In genomic region chr4:6777636-6778281, GRCh38 we compare ENCODE assay signal across 11 cellular contexts. TPM values are rescaled to one million over a fixed set of nuclear protein-coding genes. Genes with fewer than 3 reads are reported as not detected.
A peak's percentile ranks its signal among the peaks of the same experiment; 100 is the strongest.
DNase-seq lines count a peak whose midpoint lies in the region; ATAC-seq, FAIRE-seq and TF ChIP-seq lines count a peak whose summit lies in the region.
"Had no signal": no experiment of that assay in that cellular context is flagged by ENCODE, and none has a peak within 500 bp of the region (broad histone marks: within the 10 kb centered on the region; RNA-seq: fewer than 3 reads in every experiment).

No MANE protein-coding gene starts in this region.

- in situ Hi-C loops in HepG2 (cut with HindIII; ENCODE audit: extremely low pct_ligation_motif_present, low pct_unique_long_range_greater_than_20kb), result no loop called here

- no peak for TF ChIP-seq EP300 in HepG2 (IDR thresholded peaks at IDR 0.05; ENCODE audit: low read depth in 2 of 2, low read length in 2 of 2)
- no peak for TF ChIP-seq EP300 in HepG2 (CRISPR knock-in tag; IDR thresholded peaks at IDR 0.05; ENCODE audit: borderline replicate concordance)

- no peak for TF ChIP-seq RAD21 in HepG2 (CRISPR knock-in tag; IDR thresholded peaks at IDR 0.05)

- intact Hi-C loops in HepG2 (cut with micrococcal nuclease; ENCODE audit: unreplicated experiment) (loop anchor here (2.0 kb wide), 2 partner anchors 25 to 57 kb away; no protein-coding TSS in a partner anchor), right lobe of liver (cut with DNase I) (no loop called here)

- no peaks in the 10 kb centered on the region for H4K20me1 ChIP-seq in HepG2 (ENCODE audit: insufficient read depth, low read length)

- H3K36me3 ChIP-seq in HepG2 (replicated peaks in 1 of 2; ENCODE audit: control insufficient read depth in 1 of 2, insufficient read depth in 2 of 2, low read length in 2 of 2), result no peaks in the 10 kb centered on the region
- no peaks in the 10 kb centered on the region for H3K36me3 ChIP-seq in right lobe of liver

- peak; percentile 72 for FAIRE-seq in HepG2 (lab: Jason Lieb, UNC)
- FAIRE-seq: astrocyte, GM12892 had no signal

- peaks cover 6% of the 10 kb centered on the region for H3K36me3 Mint-ChIP-seq in central memory CD8-positive, alpha-beta T cell (ENCODE audit: insufficient read depth)

- POLR2A ChIA-PET in HepG2 (lab: Yijun Ruan, JAX), result interaction anchor here (1.1 to 1.7 kb wide), 6 partner anchors 10 to 68 kb away, joined by 4 to 9 read pairs (median 4); partner anchors contain the start of gene MRFAP1L1

- no peaks in the 10 kb centered on the region for H3K27me3 Mint-ChIP-seq in central memory CD8-positive, alpha-beta T cell

- 20% methylated on average over 13 of the region's 15 CpGs for whole genome bisulfite sequencing in HepG2 (ENCODE audit: low lambda C conversion rate)
- 69% methylated on average over 15 of the region's 15 CpGs for WGBS in right lobe of liver (ENCODE audit: insufficient coverage, low coverage, low lambda C conversion rate, missing lambda C conversion rate)

- H3K27ac Mint-ChIP-seq in central memory CD8-positive, alpha-beta T cell (ENCODE audit: low read depth), result peak overlapping the region; percentile 88

- peak overlapping the region; percentile 7 for H2AFZ ChIP-seq in HepG2 (ENCODE audit: low read length)

- TF ChIP-seq POLR2A in HepG2 (IDR thresholded peaks at IDR 0.05; ENCODE audit: insufficient read depth in 1 of 2, low read depth in 2 of 2, low read length in 2 of 2) (no peak), right lobe of liver (IDR thresholded peaks at IDR 0.05) (no peak)

- ATAC-seq in HepG2 (peak; percentile 27), right lobe of liver (no peak), GM21526 (IDR thresholded peaks at IDR 0.05; ENCODE audit: low FRiP score, unreplicated experiment) (no peak), HG03045 (IDR thresholded peaks at IDR 0.05; ENCODE audit: unreplicated experiment) (no peak), GM21423 (IDR thresholded peaks at IDR 0.05; ENCODE audit: unreplicated experiment) (no peak)
- no peak for ATAC-seq in central memory CD8-positive, alpha-beta T cell (replicated peaks; ENCODE audit: extremely low read depth, poor library complexity, severe bottlenecking)

- peak overlapping the region; percentile 44 for H3K4me3 Mint-ChIP-seq in central memory CD8-positive, alpha-beta T cell

- H3K27ac ChIP-seq in HepG2 (ENCODE audit: extremely low read length, insufficient read depth, low read length), result no peak overlapping the region
- H3K27ac ChIP-seq in right lobe of liver, result no peak overlapping the region

- H3K4me3 ChIP-seq in HepG2 (replicated peaks in 1 of 3; ENCODE audit: insufficient read depth in 1 of 3, low read depth in 2 of 3, low read length in 3 of 3) (peak overlapping the region in 1 of 3 experiments; percentile 35; a peak in 2 of 6 replicates), right lobe of liver (no peak overlapping the region)

- no peak overlapping the region for H3K9ac ChIP-seq in HepG2 (ENCODE audit: insufficient read depth, low read depth, low read length)

- H3K4me1 Mint-ChIP-seq in central memory CD8-positive, alpha-beta T cell, result peaks cover 43% of the 10 kb centered on the region

- CTCF ChIA-PET in HepG2 (lab: Yijun Ruan, JAX; ENCODE audit: low intra/inter-chr PET ratio, low total read pairs), result no interaction called here

- H3K27me3 ChIP-seq in HepG2 (ENCODE audit: control insufficient read depth in 1 of 2, insufficient read depth in 2 of 2, low read length in 2 of 2), result no peaks in the 10 kb centered on the region
- no peaks in the 10 kb centered on the region for H3K27me3 ChIP-seq in right lobe of liver

- peak overlapping the region; percentile 59 for H3K4me2 ChIP-seq in HepG2 (ENCODE audit: low read depth, low read length)

- no peaks in the 10 kb centered on the region for H3K9me3 Mint-ChIP-seq in central memory CD8-positive, alpha-beta T cell

- DNase-seq in HepG2 (ENCODE audit: low spot score) (peak; percentile 58), right lobe of liver (no peak), NOMO-1 (lab: John Stamatoyannopoulos, UW; ENCODE audit: unreplicated experiment in 2 of 2) (peak; percentile 63 to 71)
- DNase-seq in central memory CD8-positive, alpha-beta T cell (ENCODE audit: low spot score in 2 of 2), result no peak
- no peak for DNase-seq in stimulated activated CD4-positive, alpha-beta T cell treated with anti-CD3 and anti-CD28 coated beads, Interleukin-15, amount 100 ng/mL, for 24 hours
- DNase-seq: NCI-H2107 had no signal

- peaks cover 92% of the 10 kb centered on the region for H3K4me1 ChIP-seq in HepG2 (ENCODE audit: insufficient read depth, low read length)
- peaks cover 0 to 31% (median 2%) of the 10 kb centered on the region in 4 donors for H3K4me1 ChIP-seq in right lobe of liver

- BruUV-seq in HepG2 (replicated peaks; lab: Mats Ljungman, UMichigan), result no TSS peak

- H3K79me2 ChIP-seq in HepG2 (ENCODE audit: insufficient read depth, low read length), result no peaks in the 10 kb centered on the region

- TF ChIP-seq CTCF in HepG2 (CRISPR knock-in tag; IDR thresholded peaks at IDR 0.05) (peak; percentile 74), right lobe of liver (IDR thresholded peaks at IDR 0.05) (no peak)

- H3K9me3 ChIP-seq in HepG2 (ENCODE audit: low read length), result no peaks in the 10 kb centered on the region
- H3K9me3 ChIP-seq in right lobe of liver, result no peaks in the 10 kb centered on the region

TF ChIP-seq in HepG2, 621 proteins besides CTCF, POLR2A, EP300 and RAD21 (continues in another document):
- TF ChIP-seq FOXA1 (IDR thresholded peaks at IDR 0.05) (no peak), FOXA1 (CRISPR knock-in tag; IDR thresholded peaks at IDR 0.05) (peak; percentile 20; the same call in 1 of the 2 replicates), RARA (CRISPR knock-in tag; IDR thresholded peaks at IDR 0.05) (peak; percentile 35; the same call in 1 of the 2 replicates), ZNF333 (CRISPR knock-in tag; IDR thresholded peaks at IDR 0.05; ENCODE audit: borderline replicate concordance) (no peak), ZSCAN21 (CRISPR knock-in tag; IDR thresholded peaks at IDR 0.05; ENCODE audit: borderline replicate concordance) (no peak), MTF1 (CRISPR knock-in tag; IDR thresholded peaks at IDR 0.05) (no peak), MAZ (IDR thresholded peaks at IDR 0.05; ENCODE audit: borderline replicate concordance, low read depth, low read length) (no peak), MAZ (CRISPR knock-in tag; IDR thresholded peaks at IDR 0.05; ENCODE audit: low read depth) (0 out of 2 replicates have a peak, but pooled peaks have one; percentile 8), ZNF878 (CRISPR knock-in tag; IDR thresholded peaks at IDR 0.05) (no peak), ERF (CRISPR knock-in tag; IDR thresholded peaks at IDR 0.05) (0 out of 2 replicates have a peak, but pooled peaks have one; percentile 40), HOXA3 (CRISPR knock-in tag; IDR thresholded peaks at IDR 0.05) (peak; percentile 36; the same call in 1 of the 2 replicates), HDAC2 (CRISPR knock-in tag; IDR thresholded peaks at IDR 0.05) (peak; percentile 43; the same call in 1 of the 2 replicates), MAX (IDR thresholded peaks at IDR 0.05) (peak; percentile 54), FOSL2 (CRISPR knock-in tag; IDR thresholded peaks at IDR 0.05) (peak; percentile 69)

RNA-seq across cellular contexts. Expression of gene KIAA0232, which starts 4.8 kb away (rescaled TPM):
- 17.1 and 24.1 TPM in 2 replicates for total RNA-seq in HepG2 (2016; rRNA removed; fragmentation: Illumina TruSeq; extraction: Trizol)
- 10.8 and 11.4 TPM in 2 replicates for total RNA-seq in HepG2 (2016; cell fraction: cytosol; rRNA removed; fragmentation: Illumina TruSeq; extraction: Trizol; ENCODE audit: low read depth)
- total RNA-seq in HepG2 (2016; cell fraction: insoluble cytoplasmic fraction; rRNA removed; fragmentation: Illumina TruSeq; extraction: Trizol), result 17.2 and 22.3 TPM in 2 replicates
- 11.9 and 12.9 TPM in 2 replicates for total RNA-seq in HepG2 (2016; cell fraction: membrane; rRNA removed; fragmentation: Illumina TruSeq; extraction: Trizol)
- total RNA-seq in HepG2 (2016; cell fraction: nucleus; rRNA removed; fragmentation: Illumina TruSeq; extraction: Trizol), result 25.6 and 32.5 TPM in 2 replicates
- 7.8 and 8.1 TPM in 2 replicates for polyA plus RNA-seq in HepG2 (2011; rRNA removed)
- 3.8 and 5.9 TPM in 2 replicates for polyA plus RNA-seq in HepG2 (2011; cell fraction: cytosol; rRNA removed)
- polyA plus RNA-seq in HepG2 (2011; cell fraction: nucleus; rRNA removed), result 9.7 and 12.4 TPM in 2 replicates
- 10.7 and 10.9 TPM in 2 replicates for polyA plus RNA-seq in HepG2 (2012)
- polyA plus RNA-seq in HepG2 (2016; cell fraction: cytosol; fragmentation: Illumina TruSeq; extraction: Trizol; ENCODE audit: low read depth), result 0.92 and 1.4 TPM in 2 replicates
- polyA plus RNA-seq in HepG2 (2016; cell fraction: insoluble cytoplasmic fraction; fragmentation: Illumina TruSeq; extraction: Trizol; ENCODE audit: low read depth), result 13.7 and 13.8 TPM in 2 replicates
- polyA plus RNA-seq in HepG2 (2016; cell fraction: membrane; fragmentation: Illumina TruSeq; extraction: Trizol; ENCODE audit: low read depth), result 2.4 and 2.8 TPM in 2 replicates
- 20.4 and 20.5 TPM in 2 replicates for polyA plus RNA-seq in HepG2 (2016; cell fraction: nucleus; fragmentation: Illumina TruSeq; extraction: Trizol; ENCODE audit: insufficient read depth, low read depth)
- polyA minus RNA-seq in HepG2 (2011; rRNA and poly(A)+ RNA removed; ENCODE audit: low replicate concordance), result 22.4 and 23.8 TPM in 2 replicates
- polyA minus RNA-seq in HepG2 (2011; cell fraction: cytosol; rRNA and poly(A)+ RNA removed), result 6.6 and 9.1 TPM in 2 replicates
- polyA minus RNA-seq in HepG2 (2011; cell fraction: nucleus; rRNA and poly(A)+ RNA removed), result 29.7 and 41.5 TPM in 2 replicates
- total RNA-seq in right lobe of liver, result 10 to 100 TPM; 12.0 to 23.8 (median 16.5) TPM

Comparison
In these comparisons a context has a peak if more than half of its experiments do, and no peak if none do; other contexts are left out.
1. DNase-seq: peak in HepG2 (single experiment) and NOMO-1 (2 of 2); none in right lobe of liver (0 of 3), central memory CD8-positive, alpha-beta T cell (0 of 2) and stimulated activated CD4-positive, alpha-beta T cell treated with anti-CD3 and anti-CD28 coated beads, Interleukin-15, amount 100 ng/mL, for 24 hours (single experiment).